ENCODE assay signal across 8 cellular contexts in the genomic region with DNA sequence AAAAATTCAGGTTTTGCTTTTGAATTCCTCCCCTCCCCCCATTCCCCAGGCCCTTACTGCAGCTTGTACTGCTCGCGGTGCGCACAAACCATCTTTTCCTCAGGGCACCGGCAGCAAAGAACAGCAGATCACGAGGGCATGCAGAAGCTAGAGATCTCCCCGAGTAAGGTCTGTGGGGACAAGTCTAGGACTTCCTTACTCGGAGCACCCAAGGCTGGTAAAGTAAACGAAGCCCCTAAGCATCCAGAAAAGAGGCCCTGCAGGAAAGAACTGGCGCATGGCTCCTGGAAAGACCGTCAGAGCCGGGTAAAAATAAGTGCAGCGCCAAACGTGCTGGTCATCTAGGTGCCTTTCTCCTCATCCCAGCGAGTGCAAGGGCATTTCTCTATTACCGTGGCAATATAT. TPM values are rescaled to one million over a fixed set of nuclear protein-coding genes. Genes with fewer than 3 reads are reported as not detected.
DNase-seq lines count a peak whose midpoint lies in the region; ATAC-seq and TF ChIP-seq lines count a peak whose summit lies in the region.

No MANE protein-coding gene starts in this region.

- no peak for TF ChIP-seq CTCF in esophagus squamous epithelium (IDR thresholded peaks at IDR 0.05)

- ATAC-seq in HG02798 (IDR thresholded peaks at IDR 0.05; ENCODE audit: poor library complexity, unreplicated experiment): peak; percentile 29

- H3K36me3 ChIP-seq in esophagus squamous epithelium: peaks cover 0 to 27% (median 0%) of the 10 kb centered on the region in 3 donors
- H3K36me3 ChIP-seq in subcutaneous abdominal adipose tissue (ENCODE audit: control insufficient read depth in 5 of 5, insufficient read depth in 5 of 5, low read length in 5 of 5): peaks cover 15 to 23% (median 18%) of the 10 kb centered on the region in 5 donors

- H3K4me3 ChIP-seq in esophagus squamous epithelium: peak overlapping the region; percentile 59 to 85 (median 81)
- H3K4me3 ChIP-seq in subcutaneous abdominal adipose tissue (ENCODE audit: low read depth in 1 of 5, low read length in 5 of 5): peak overlapping the region; percentile 90 to 98 (median 93)

- H3K27me3 ChIP-seq in esophagus squamous epithelium: peaks cover 0 to 7% (median 0%) of the 10 kb centered on the region in 4 donors
- no peaks in the 10 kb centered on the region for H3K27me3 ChIP-seq in subcutaneous abdominal adipose tissue (ENCODE audit: control insufficient read depth in 5 of 5, insufficient read depth in 4 of 5, low read length in 5 of 5)

- intact Hi-C loops in esophagus squamous epithelium (cut with DNase I): no loop called here

- H3K27ac ChIP-seq in esophagus squamous epithelium (peak overlapping the region; percentile 79 to 95 (median 90)), subcutaneous abdominal adipose tissue (ENCODE audit: low read depth, low read length) (peak overlapping the region; percentile 92)

- peak; percentile 73 for DNase-seq in NCI-H82 (lab: John Stamatoyannopoulos, UW)
- DNase-seq in NCI-H82 treated with DMSO at 0.1 percent for 48 hours (lab: John Stamatoyannopoulos, UW; ENCODE audit: unreplicated experiment): no peak
- peak; percentile 20 for DNase-seq in NCI-H2227 (lab: John Stamatoyannopoulos, UW; ENCODE audit: unreplicated experiment)
- peak; percentile 45 for DNase-seq in activated T-cell treated with anti-CD3 and anti-CD28 coated beads, Interleukin-2, amount 50 U/mL, for 1 hour
- no peak for DNase-seq in esophagus squamous epithelium (lab: John Stamatoyannopoulos, UW)
- peak; percentile 53 for DNase-seq in myocyte (ENCODE audit: low read depth)

- TF ChIP-seq POLR2A in esophagus squamous epithelium (IDR thresholded peaks at IDR 0.05): no peak

- peaks cover 0 to 35% (median 10%) of the 10 kb centered on the region in 3 donors for H3K4me1 ChIP-seq in esophagus squamous epithelium
- H3K4me1 ChIP-seq in subcutaneous abdominal adipose tissue (ENCODE audit: control insufficient read depth in 5 of 5, insufficient read depth in 5 of 5, low read length in 5 of 5): peaks cover 2 to 37% (median 19%) of the 10 kb centered on the region in 5 donors

- peak overlapping the region; percentile 50 to 96 (median 87) for H3K9ac ChIP-seq in subcutaneous abdominal adipose tissue (ENCODE audit: low read length in 5 of 5)

- H3K9me3 ChIP-seq in esophagus squamous epithelium: no peaks in the 10 kb centered on the region
- no peaks in the 10 kb centered on the region for H3K9me3 ChIP-seq in subcutaneous abdominal adipose tissue (ENCODE audit: control insufficient read depth in 5 of 5, low read length in 5 of 5)

- WGBS in esophagus squamous epithelium, 2 donors: 0 to 1% methylated on average over 10 to 15 of the region's 15 CpGs

RNA-seq across cellular contexts. Expression of a gene that starts 0.7 kb away (rescaled TPM):
- total RNA-seq in esophagus squamous epithelium (100 to 1,000 TPM in 3 of 4 donors, 10 to 100 TPM in 1; 79.1 to 251 (median 213) TPM), myocyte (575 and 625 TPM in 2 replicates)
- 309 TPM for polyA plus RNA-seq in myocyte (2012)

RNA-seq across cellular contexts. Expression of a gene that starts 52.3 kb away (rescaled TPM):
- total RNA-seq in esophagus squamous epithelium (10 to 100 TPM in 1 of 4 donors, 1 to 10 TPM in 2, under 1 TPM in 1; 0.29 to 12.9 (median 3.2) TPM), myocyte (not detected in 2 replicates)
- polyA plus RNA-seq in myocyte (2012): not detected

Comparison
In these comparisons a context has a peak if more than half of its experiments do, and no peak if none do; other contexts are left out.
1. DNase-seq: peak in NCI-H82 (single experiment), NCI-H2227 (single experiment), activated T-cell treated with anti-CD3 and anti-CD28 coated beads, Interleukin-2, amount 50 U/mL, for 1 hour (single experiment) and myocyte (single experiment); none in NCI-H82 treated with DMSO at 0.1 percent for 48 hours (single experiment) and esophagus squamous epithelium (single experiment).